In genomic region chr17:42361781-42362186, GRCh38 we compare ENCODE assay signal across 10 cellular contexts. TPM values are rescaled to one million over a fixed set of nuclear protein-coding genes. Genes with fewer than 3 reads are reported as not detected.
DNase-seq lines count a peak whose midpoint lies in the region; ATAC-seq and TF ChIP-seq lines count a peak whose summit lies in the region.
"Had no signal": no experiment of that assay in that cellular context is flagged by ENCODE, and none has a peak within 500 bp of the region (broad histone marks: within the 10 kb centered on the region; RNA-seq: fewer than 3 reads in every experiment).

No MANE protein-coding gene starts in this region.

- H3K9me3 Mint-ChIP-seq in MCF 10A (ENCODE audit: unreplicated experiment) = no peaks in the 10 kb centered on the region

- H3K27me3 Mint-ChIP-seq in MCF 10A (ENCODE audit: insufficient read depth, unreplicated experiment) = no peaks in the 10 kb centered on the region

- 50% methylated on average over 2 of the region's 2 CpGs for WGBS in mammary epithelial cell (ENCODE audit: low coverage, missing lambda C conversion rate)
- 29% methylated on average over 2 of the region's 2 CpGs for WGBS in right lobe of liver (ENCODE audit: insufficient coverage, low coverage, low lambda C conversion rate, missing lambda C conversion rate)
- 52 to 60% methylated on average over 2 of the region's 2 CpGs for WGBS in upper lobe of left lung, 2 donors
- 63 to 77% methylated on average over 2 of the region's 2 CpGs for WGBS in testis, 2 donors

- dilution Hi-C loops in mammary epithelial cell (cut with HindIII; ENCODE audit: low sequenced_read_pairs) = no loop called here

- no peak for TF ChIP-seq EP300 in upper lobe of left lung (IDR thresholded peaks at IDR 0.05)

- H4K20me1 ChIP-seq in mammary epithelial cell (ENCODE audit: insufficient read depth, low read length) = no peaks in the 10 kb centered on the region

- H3K27ac ChIP-seq in mammary epithelial cell (ENCODE audit: insufficient read depth, low read depth, low read length) = no peak overlapping the region
- peak overlapping the region in 1 of 3 donors; percentile 29 for H3K27ac ChIP-seq in right lobe of liver
- H3K27ac ChIP-seq in upper lobe of left lung = peak overlapping the region in 3 of 4 donors; percentile 2 to 47 (median 31)
- no peak overlapping the region for H3K27ac ChIP-seq in testis

- no peak for TF ChIP-seq CTCF in MCF 10A (IDR thresholded peaks at IDR 0.05; ENCODE audit: unreplicated experiment)
- TF ChIP-seq CTCF in mammary epithelial cell (conservative IDR thresholded peaks at IDR 0.05 in 1 of 2, IDR thresholded peaks at IDR 0.05 in 1 of 2; ENCODE audit: extremely low read depth in 1 of 2, insufficient read depth in 1 of 2, low read depth in 1 of 2, low read length in 2 of 2) = no peak
- no peak for TF ChIP-seq CTCF in right lobe of liver (IDR thresholded peaks at IDR 0.05)
- TF ChIP-seq CTCF in upper lobe of left lung (IDR thresholded peaks at IDR 0.05) = no peak
- no peak for TF ChIP-seq CTCF in testis (IDR thresholded peaks at IDR 0.05)

- no peaks in the 10 kb centered on the region for H3K36me3 ChIP-seq in mammary epithelial cell (ENCODE audit: insufficient read depth, low read length)
- no peaks in the 10 kb centered on the region for H3K36me3 ChIP-seq in right lobe of liver
- H3K36me3 ChIP-seq in upper lobe of left lung = peaks cover 0 to 7% (median 0%) of the 10 kb centered on the region in 4 donors
- H3K36me3 ChIP-seq in testis (ENCODE audit: low read depth, missing control alignments) = no peaks in the 10 kb centered on the region
- H3K36me3 ChIP-seq: stomach had no signal

- H3K36me3 Mint-ChIP-seq in MCF 10A (ENCODE audit: insufficient read depth, unreplicated experiment) = peaks cover 31% of the 10 kb centered on the region

- DNase-seq in MCF 10A (ENCODE audit: unreplicated experiment) = no peak
- no peak for DNase-seq in mammary epithelial cell
- DNase-seq in activated naive CD4-positive, alpha-beta T cell treated with anti-CD3 and anti-CD28 coated beads, Interleukin-2, amount 50 U/mL, for 16 hours = peak; percentile 31
- DNase-seq in right lobe of liver = peak in 1 of 3 donors; percentile 61
- DNase-seq in upper lobe of left lung = peak in 1 of 2 donors; percentile 32
- no peak for DNase-seq in testis
- DNase-seq: NCI-H1930, stomach had no signal

- intact Hi-C loops in MCF 10A (cut with micrococcal nuclease) (no loop called here), mammary epithelial cell (cut with micrococcal nuclease) (no loop called here), right lobe of liver (cut with DNase I) (no loop called here), testis (cut with DNase I; ENCODE audit: low total_unique reads) (no loop called here)

- H3K4me3 ChIP-seq in mammary epithelial cell (replicated peaks in 1 of 3; ENCODE audit: insufficient read depth in 1 of 3, low read depth in 2 of 3, low read length in 3 of 3) (no peak overlapping the region), right lobe of liver (no peak overlapping the region), upper lobe of left lung (no peak overlapping the region), testis (no peak overlapping the region)
- H3K4me3 ChIP-seq: stomach had no signal

- CTCF ChIA-PET in MCF 10A (lab: Yijun Ruan, JAX) = interaction anchor here (0.6 to 1.0 kb wide), 6 partner anchors 9 to 127 kb away, joined by 3 to 7 read pairs (median 4); no protein-coding TSS in a partner anchor
- CTCF ChIA-PET in mammary epithelial cell (lab: Charles Lee; ENCODE audit: low non-redundant PET) = no interaction called here

- ATAC-seq in right lobe of liver = peak; percentile 78 to 83 (median 80)
- no peak for ATAC-seq in upper lobe of left lung (ENCODE audit: low FRiP score in 2 of 2)
- ATAC-seq in HG02885 (IDR thresholded peaks at IDR 0.05; ENCODE audit: poor library complexity, unreplicated experiment) = no peak
- no peak for ATAC-seq in GM19035 (IDR thresholded peaks at IDR 0.05; ENCODE audit: unreplicated experiment)

- POLR2A ChIA-PET in MCF 10A (lab: Yijun Ruan, JAX) = interaction anchor here (0.6 kb wide), 1 partner anchor 442 kb away, joined by 3 read pairs; no protein-coding TSS in a partner anchor

- H3K4me1 ChIP-seq in mammary epithelial cell (ENCODE audit: insufficient read depth, low read length) (peaks cover 10% of the 10 kb centered on the region), right lobe of liver (peaks cover 0 to 34% (median 9%) of the 10 kb centered on the region in 4 donors), upper lobe of left lung (peaks cover 61 to 84% (median 67%) of the 10 kb centered on the region in 4 donors), testis (peaks cover 11% of the 10 kb centered on the region)

- H3K27me3 ChIP-seq in mammary epithelial cell (ENCODE audit: insufficient read depth, low read length) (no peaks in the 10 kb centered on the region), right lobe of liver (no peaks in the 10 kb centered on the region), upper lobe of left lung (no peaks in the 10 kb centered on the region), testis (no peaks in the 10 kb centered on the region)
- H3K27me3 ChIP-seq: stomach had no signal

- in situ Hi-C loops in mammary epithelial cell (cut with MboI; ENCODE audit: low sequenced_read_pairs in 2 of 2) = no loop called here

- H3K9me3 ChIP-seq in mammary epithelial cell (replicated peaks; ENCODE audit: insufficient read depth, low read length) (no peaks in the 10 kb centered on the region), right lobe of liver (no peaks in the 10 kb centered on the region), upper lobe of left lung (no peaks in the 10 kb centered on the region), testis (no peaks in the 10 kb centered on the region)
- H3K9me3 ChIP-seq: stomach had no signal

- H3K4me1 Mint-ChIP-seq in MCF 10A (ENCODE audit: insufficient read depth, unreplicated experiment) = peaks cover 39% of the 10 kb centered on the region

- no peak for TF ChIP-seq POLR2A in right lobe of liver (IDR thresholded peaks at IDR 0.05)
- TF ChIP-seq POLR2A in upper lobe of left lung (IDR thresholded peaks at IDR 0.05) = no peak
- no peak for TF ChIP-seq POLR2A in testis (IDR thresholded peaks at IDR 0.05)

- no TSS peak for BruUV-seq in MCF 10A (replicated peaks; lab: Mats Ljungman, UMichigan)
- no TSS peak for BruUV-seq in mammary epithelial cell (replicated peaks; lab: Mats Ljungman, UMichigan)

- H2AFZ ChIP-seq in mammary epithelial cell (ENCODE audit: low read depth, low read length) = no peak overlapping the region

- no peak overlapping the region for H3K4me2 ChIP-seq in mammary epithelial cell (ENCODE audit: insufficient read depth, low read depth, low read length)

- H3K79me2 ChIP-seq in mammary epithelial cell (ENCODE audit: insufficient read depth, low read length) = peaks cover 93% of the 10 kb centered on the region

- H3K27ac Mint-ChIP-seq in MCF 10A (ENCODE audit: low read depth, unreplicated experiment) = peak overlapping the region; percentile 51

- H3K9ac ChIP-seq in mammary epithelial cell (ENCODE audit: insufficient read depth, low read length) = no peak overlapping the region

- H3K4me3 Mint-ChIP-seq in MCF 10A (ENCODE audit: unreplicated experiment) = no peak overlapping the region

RNA-seq across cellular contexts. Expression of gene STAT3, which starts 26.5 kb away (rescaled TPM):
- total RNA-seq in MCF 10A (2022) (89.2 and 115 TPM in 2 replicates), mammary epithelial cell (100 to 1,000 TPM in 1 of 2 donors, 10 to 100 TPM in 1; 94.3 to 191 TPM), right lobe of liver (100 to 1,000 TPM; 108 to 267 (median 208) TPM), upper lobe of left lung (100 to 1,000 TPM; 228 to 335 (median 264) TPM), testis (100 to 1,000 TPM; 107 to 117 TPM)
- polyA plus RNA-seq in mammary epithelial cell (51.3 TPM), testis (ENCODE audit: insufficient read depth, low read depth, low replicate concordance) (69.5 TPM)
- polyA minus RNA-seq in mammary epithelial cell = 115 TPM

Comparison
In these comparisons a context has a peak if more than half of its experiments do, and no peak if none do; other contexts are left out.
1. H3K27ac ChIP-seq: peak in upper lobe of left lung (3 of 4); none in mammary epithelial cell (single experiment) and testis (0 of 2).
2. ATAC-seq: peak in right lobe of liver (4 of 4); none in upper lobe of left lung (0 of 2), HG02885 (single experiment) and GM19035 (single experiment).